ENCODE assay signal across 1 cellular context in genomic region chr1:32377541-32378220, GRCh38.
A peak's percentile ranks its signal among the peaks of the same experiment; 100 is the strongest.
TF ChIP-seq lines count a peak whose summit lies in the region.

No MANE protein-coding gene starts in this region.

TF ChIP-seq in K562, 482 proteins besides CTCF, POLR2A, EP300 and RAD21:
- TF ChIP-seq POLR2G (IDR thresholded peaks at IDR 0.05; ENCODE audit: low read depth, low read length) (peak; percentile 40; the same call in 1 of the 2 replicates), POLR2AphosphoS2 (IDR thresholded peaks at IDR 0.05; ENCODE audit: low read length) (peak; percentile 31; the same call in 1 of the 2 replicates), NONO (IDR thresholded peaks at IDR 0.05; ENCODE audit: low read depth in 2 of 2, low read length in 1 of 2) (no peak), RBM22 (IDR thresholded peaks at IDR 0.05; ENCODE audit: low read depth, low read length, poor library complexity, severe bottlenecking) (peak; percentile 42), ERF (CRISPR knock-in tag; IDR thresholded peaks at IDR 0.05) (no peak), RBFOX2 (IDR thresholded peaks at IDR 0.05; ENCODE audit: low read depth, low read length) (peak; percentile 53), KDM5B (IDR thresholded peaks at IDR 0.05; ENCODE audit: insufficient replicate concordance, low read depth, low read length) (no peak), GABPB2 (CRISPR knock-in tag; conservative IDR thresholded peaks at IDR 0.05) (no peak), ZC3H8 (IDR thresholded peaks at IDR 0.05) (no peak)
- TF ChIP-seq, protein P1, sequence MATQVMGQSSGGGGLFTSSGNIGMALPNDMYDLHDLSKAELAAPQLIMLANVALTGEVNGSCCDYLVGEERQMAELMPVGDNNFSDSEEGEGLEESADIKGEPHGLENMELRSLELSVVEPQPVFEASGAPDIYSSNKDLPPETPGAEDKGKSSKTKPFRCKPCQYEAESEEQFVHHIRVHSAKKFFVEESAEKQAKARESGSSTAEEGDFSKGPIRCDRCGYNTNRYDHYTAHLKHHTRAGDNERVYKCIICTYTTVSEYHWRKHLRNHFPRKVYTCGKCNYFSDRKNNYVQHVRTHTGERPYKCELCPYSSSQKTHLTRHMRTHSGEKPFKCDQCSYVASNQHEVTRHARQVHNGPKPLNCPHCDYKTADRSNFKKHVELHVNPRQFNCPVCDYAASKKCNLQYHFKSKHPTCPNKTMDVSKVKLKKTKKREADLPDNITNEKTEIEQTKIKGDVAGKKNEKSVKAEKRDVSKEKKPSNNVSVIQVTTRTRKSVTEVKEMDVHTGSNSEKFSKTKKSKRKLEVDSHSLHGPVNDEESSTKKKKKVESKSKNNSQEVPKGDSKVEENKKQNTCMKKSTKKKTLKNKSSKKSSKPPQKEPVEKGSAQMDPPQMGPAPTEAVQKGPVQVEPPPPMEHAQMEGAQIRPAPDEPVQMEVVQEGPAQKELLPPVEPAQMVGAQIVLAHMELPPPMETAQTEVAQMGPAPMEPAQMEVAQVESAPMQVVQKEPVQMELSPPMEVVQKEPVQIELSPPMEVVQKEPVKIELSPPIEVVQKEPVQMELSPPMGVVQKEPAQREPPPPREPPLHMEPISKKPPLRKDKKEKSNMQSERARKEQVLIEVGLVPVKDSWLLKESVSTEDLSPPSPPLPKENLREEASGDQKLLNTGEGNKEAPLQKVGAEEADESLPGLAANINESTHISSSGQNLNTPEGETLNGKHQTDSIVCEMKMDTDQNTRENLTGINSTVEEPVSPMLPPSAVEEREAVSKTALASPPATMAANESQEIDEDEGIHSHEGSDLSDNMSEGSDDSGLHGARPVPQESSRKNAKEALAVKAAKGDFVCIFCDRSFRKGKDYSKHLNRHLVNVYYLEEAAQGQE (CRISPR knock-in tag; IDR thresholded peaks at IDR 0.05; ENCODE audit: low read depth), result no peak
- TF ChIP-seq, protein P2, sequence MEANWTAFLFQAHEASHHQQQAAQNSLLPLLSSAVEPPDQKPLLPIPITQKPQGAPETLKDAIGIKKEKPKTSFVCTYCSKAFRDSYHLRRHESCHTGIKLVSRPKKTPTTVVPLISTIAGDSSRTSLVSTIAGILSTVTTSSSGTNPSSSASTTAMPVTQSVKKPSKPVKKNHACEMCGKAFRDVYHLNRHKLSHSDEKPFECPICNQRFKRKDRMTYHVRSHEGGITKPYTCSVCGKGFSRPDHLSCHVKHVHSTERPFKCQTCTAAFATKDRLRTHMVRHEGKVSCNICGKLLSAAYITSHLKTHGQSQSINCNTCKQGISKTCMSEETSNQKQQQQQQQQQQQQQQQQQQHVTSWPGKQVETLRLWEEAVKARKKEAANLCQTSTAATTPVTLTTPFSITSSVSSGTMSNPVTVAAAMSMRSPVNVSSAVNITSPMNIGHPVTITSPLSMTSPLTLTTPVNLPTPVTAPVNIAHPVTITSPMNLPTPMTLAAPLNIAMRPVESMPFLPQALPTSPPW (CRISPR knock-in tag; IDR thresholded peaks at IDR 0.05), result no peak
